6 cellular contexts compared by ENCODE assay signal in genomic region chr7:134537273-134537781, GRCh38. TPM values are rescaled to one million over a fixed set of nuclear protein-coding genes. Genes with fewer than 3 reads are reported as not detected.
"Had no signal": no experiment of that assay in that cellular context is flagged by ENCODE, and none has a peak within 500 bp of the region (broad histone marks: within the 10 kb centered on the region; RNA-seq: fewer than 3 reads in every experiment).

No MANE protein-coding gene starts in this region.

RNA-seq across cellular contexts. Expression of gene AKR1B10, which starts 10.0 kb away (rescaled TPM):
- total RNA-seq: GM23248, H1, H7, H9 had no signal

RNA-seq across cellular contexts. Expression of gene AKR1B15, which starts 11.6 kb away (rescaled TPM):
- total RNA-seq: GM23248, GM23338, H7, H9, HFFc6 had no signal
- polyA plus RNA-seq: GM23248, GM23338 had no signal
